Comparison of ENCODE assay signal across 17 cellular contexts in the genomic region with DNA sequence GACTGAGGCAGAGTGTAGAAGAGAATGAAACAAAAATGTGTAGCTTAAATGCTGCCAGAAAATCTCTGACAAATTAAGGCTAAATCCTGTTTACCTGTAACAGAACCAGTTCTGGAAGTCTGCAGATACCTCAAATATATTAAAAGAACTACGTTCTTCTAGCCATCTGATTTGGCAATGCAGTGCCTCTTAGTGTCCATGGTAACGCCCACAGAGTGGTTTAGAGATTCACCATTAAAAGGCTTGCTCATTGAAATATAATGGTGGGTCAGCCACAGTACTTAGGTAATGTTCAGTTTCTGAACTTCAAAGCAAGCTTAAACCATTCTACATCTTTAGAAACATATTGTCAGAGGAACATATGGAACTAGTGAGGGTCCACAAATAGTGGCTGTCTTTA. TPM values are rescaled to one million over a fixed set of nuclear protein-coding genes. Genes with fewer than 3 reads are reported as not detected.
DNase-seq lines count a peak whose midpoint lies in the region; TF ChIP-seq lines count a peak whose summit lies in the region.
"Had no signal": no experiment of that assay in that cellular context is flagged by ENCODE, and none has a peak within 500 bp of the region (broad histone marks: within the 10 kb centered on the region; RNA-seq: fewer than 3 reads in every experiment).

No MANE protein-coding gene starts in this region.

- H3K27me3 ChIP-seq in GM23248 (replicated peaks; ENCODE audit: insufficient read depth) = no peaks in the 10 kb centered on the region
- H3K27me3 ChIP-seq: SJCRH30 had no signal

- H3K4me3 ChIP-seq in GM23248 (no peak overlapping the region), fibroblast of mammary gland (ENCODE audit: control insufficient read depth, low read depth, low read length) (no peak overlapping the region)
- H3K4me3 ChIP-seq: K562, PC-9, SJCRH30 had no signal

- no peaks in the 10 kb centered on the region for H3K36me3 ChIP-seq in GM23248 (ENCODE audit: low read depth)
- H3K36me3 ChIP-seq: SJCRH30 had no signal

- H3K9ac ChIP-seq in GM23248 = no peak overlapping the region

- no peak overlapping the region for H3K27ac ChIP-seq in GM23248
- H3K27ac ChIP-seq: PC-9, SJCRH30 had no signal

- 45 to 50% methylated on average over 2 of the region's 2 CpGs for WGBS in GM23248 (ENCODE audit: low coverage in 1 of 2, low lambda C conversion rate in 2 of 2, missing lambda C conversion rate in 2 of 2), 2 experiments

- H3K4me1 ChIP-seq in GM23248 (ENCODE audit: insufficient read depth) = no peaks in the 10 kb centered on the region

- no peaks in the 10 kb centered on the region for H3K9me3 ChIP-seq in GM23248 (ENCODE audit: low read depth)
- H3K9me3 ChIP-seq: SJCRH30 had no signal

- no peaks in the 10 kb centered on the region for H3K9me2 ChIP-seq in GM23248 (ENCODE audit: insufficient read depth)

- H3K4me2 ChIP-seq in GM23248 (ENCODE audit: unreplicated experiment) = no peak overlapping the region
- H3K4me2 ChIP-seq: PC-9 had no signal

- no peak for TF ChIP-seq CTCF in fibroblast of mammary gland (conservative IDR thresholded peaks at IDR 0.05; ENCODE audit: control insufficient read depth, insufficient read depth, low read depth, low read length)
- TF ChIP-seq CTCF in GM13977 (IDR thresholded peaks at IDR 0.05; ENCODE audit: extremely low read depth, insufficient read depth, missing control alignments) = no peak

- no peaks in the 10 kb centered on the region for H3F3A ChIP-seq in GM23248 (ENCODE audit: insufficient read depth)

- H2AFZ ChIP-seq in GM23248 = no peak overlapping the region
- H2AFZ ChIP-seq: PC-9 had no signal

- no peaks in the 10 kb centered on the region for H4K20me1 ChIP-seq in GM23248 (ENCODE audit: insufficient read depth)

- in situ Hi-C loops in GM23248 (cut with MboI) = no loop called here
- in situ Hi-C loops in GM13977 (cut with MboI; ENCODE audit: low pct_unique_long_range_greater_than_20kb, low sequenced_read_pairs, unreplicated experiment) = no loop called here

- peak; percentile 6 to 56 (median 7) for DNase-seq in NCI-H1417 (lab: John Stamatoyannopoulos, UW)
- no peak for DNase-seq in NCI-H1417 treated with DMSO at 0.1 percent for 48 hours (lab: John Stamatoyannopoulos, UW)
- DNase-seq in GM23248 = peak; percentile 29
- peak; percentile 2 for DNase-seq in NCI-H69 (lab: John Stamatoyannopoulos, UW)
- DNase-seq in fibroblast of mammary gland (ENCODE audit: low read depth) = peak; percentile 4
- DNase-seq in GM13977 (ENCODE audit: low spot score) = no peak
- DNase-seq in activated T-cell treated with anti-CD3 and anti-CD28 coated beads, Interleukin-2, amount 50 U/mL, for 48 hours = no peak
- no peak for DNase-seq in cerebellum (ENCODE audit: low spot score)
- DNase-seq: 8988T, C1 segment of cervical spinal cord, EL, NCI-H1048, NCI-H1930, PC-9, SJCRH30 had no signal

- H3K79me2 ChIP-seq in GM23248 (ENCODE audit: insufficient read depth) = no peaks in the 10 kb centered on the region

RNA-seq across cellular contexts. Expression of gene LUZP4, which starts 23.2 kb away (rescaled TPM):
- not detected in 2 replicates for total RNA-seq in GM23248 (2014; rRNA removed; shearing (Covaris generic))
- polyA plus RNA-seq in GM23248 (2016; fragmentation: Nextera tagmentation; extraction: Ambion mirVana) = not detected in 2 replicates
- not detected for total RNA-seq in cerebellum
- total RNA-seq: H4, PC-9, SJCRH30 had no signal

RNA-seq across cellular contexts. Expression of gene LRCH2, which starts 32.4 kb away (rescaled TPM):
- 2.3 and 2.4 TPM in 2 replicates for total RNA-seq in GM23248 (2014; rRNA removed; shearing (Covaris generic))
- polyA plus RNA-seq in GM23248 (2016; fragmentation: Nextera tagmentation; extraction: Ambion mirVana) = 1.0 and 1.1 TPM in 2 replicates
- 31.0 TPM for total RNA-seq in cerebellum
- total RNA-seq: PC-9 had no signal

Comparison
In these comparisons a context has a peak if more than half of its experiments do, and no peak if none do; other contexts are left out.
1. DNase-seq: peak in NCI-H1417 (3 of 3), GM23248 (single experiment), NCI-H69 (single experiment) and fibroblast of mammary gland (single experiment); none in NCI-H1417 treated with DMSO at 0.1 percent for 48 hours (single experiment), GM13977 (single experiment), activated T-cell treated with anti-CD3 and anti-CD28 coated beads, Interleukin-2, amount 50 U/mL, for 48 hours (0 of 2) and cerebellum (single experiment).